In genomic region chr9:116051528-116051927, GRCh38 we compare ENCODE assay signal across 1 cellular context.
TF ChIP-seq lines count a peak whose summit lies in the region.

No MANE protein-coding gene starts in this region.

TF ChIP-seq in GM23338, 12 proteins besides CTCF, POLR2A, EP300 and RAD21 (continued from another document):
- TF ChIP-seq REST (IDR thresholded peaks at IDR 0.05; ENCODE audit: unreplicated experiment) (no peak), POLR2AphosphoS5 (IDR thresholded peaks at IDR 0.05; ENCODE audit: low read depth) (no peak), ZNF331 (CRISPR knock-in tag; IDR thresholded peaks at IDR 0.05; ENCODE audit: low read depth) (no peak), ZNF114 (CRISPR knock-in tag; IDR thresholded peaks at IDR 0.05) (no peak), EZH2 (IDR thresholded peaks at IDR 0.05; ENCODE audit: low read depth, unreplicated experiment) (no peak), ETS1 (IDR thresholded peaks at IDR 0.05) (no peak), NANOG (IDR thresholded peaks at IDR 0.05; ENCODE audit: borderline replicate concordance) (no peak)
